17 cellular contexts compared by ENCODE assay signal in genomic region chr2:146807568-146808168, GRCh38.
"Had no signal": no experiment of that assay in that cellular context is flagged by ENCODE, and none has a peak within 500 bp of the region (broad histone marks: within the 10 kb centered on the region; RNA-seq: fewer than 3 reads in every experiment).

No MANE protein-coding gene starts in this region.

- DNase-seq: activated CD4-positive, alpha-beta T cell treated with anti-CD3 and anti-CD28 coated beads, Interleukin-2, amount 10 ng/mL, durations not matched to agents 7 days and 5 days; activated CD4-positive, CD25-positive, alpha-beta regulatory T cell; activated gamma-delta T cell treated with Interleukin-2 at 50 U/mL for 16 hours; amniotic stem cell; central memory CD4-positive, alpha-beta T cell; effector CD4-positive, alpha-beta T cell; esophagus squamous epithelium; mesenchymal stem cell; stimulated activated CD4-positive, alpha-beta T cell treated with anti-CD3 and anti-CD28 coated beads, Interleukin-12 subunit alpha, Interleukin-12 subunit beta, amount 100 ng/mL, for 4 hours; T-helper 17 cell; thyroid gland; uterus had no signal

- H3K4me3 ChIP-seq: coronary artery, esophagus squamous epithelium, right atrium auricular region, thyroid gland, uterus had no signal

- H3K27me3 ChIP-seq: esophagus squamous epithelium, right atrium auricular region, thyroid gland, uterus had no signal

- H3K27ac ChIP-seq: coronary artery, esophagus squamous epithelium, right atrium auricular region, thyroid gland, uterus had no signal

- H3K9me3 ChIP-seq: esophagus squamous epithelium, thyroid gland, uterus had no signal

- FAIRE-seq: TTC549 had no signal

- H3K36me3 ChIP-seq: esophagus squamous epithelium, right atrium auricular region, thyroid gland, uterus had no signal

- H3K4me1 ChIP-seq: esophagus squamous epithelium, right atrium auricular region, thyroid gland, uterus had no signal

- ATAC-seq: natural killer cell treated with Interleukin-12 subunit alpha and Interleukin-12 subunit beta and Interleukin-15 and Interleukin-18, amount 100 ng/mL, for 72 hours; stimulated activated memory B cell treated with anti-CD40 and anti-IgM and Interleukin-4, amounts not matched to agents 10 μg/mL and 1 μg/mL and 100 μg/mL, for 72 hours; T-helper 17 cell had no signal
